8 cellular contexts compared by ENCODE assay signal in genomic region chr2:10668402-10669012, GRCh38. TPM values are rescaled to one million over a fixed set of nuclear protein-coding genes. Genes with fewer than 3 reads are reported as not detected.
DNase-seq lines count a peak whose midpoint lies in the region; ATAC-seq and TF ChIP-seq lines count a peak whose summit lies in the region.

No MANE protein-coding gene starts in this region.

- H3K4me3 Mint-ChIP-seq in activated B cell treated with CpG ODN at 0.5 μM for 24 hours: no peak overlapping the region

- no peaks in the 10 kb centered on the region for H3K4me1 Mint-ChIP-seq in activated B cell treated with CpG ODN at 0.5 μM for 24 hours

- no peaks in the 10 kb centered on the region for H3K27me3 Mint-ChIP-seq in activated B cell treated with CpG ODN at 0.5 μM for 24 hours

- H3K4me3 ChIP-seq in AG10803 (ENCODE audit: low read length) (no peak overlapping the region), GM12865 (ENCODE audit: low read depth, low read length) (no peak overlapping the region)

- ATAC-seq in activated B cell treated with CpG ODN at 0.5 μM for 24 hours (ENCODE audit: low read depth) (peak; percentile 58), Right ventricle myocardium superior (ENCODE audit: poor library complexity) (no peak)

- H3K9me3 Mint-ChIP-seq in activated B cell treated with CpG ODN at 0.5 μM for 24 hours: no peaks in the 10 kb centered on the region

- intact Hi-C loops in activated B cell treated with CpG ODN at 0.5 μM for 24 hours (cut with micrococcal nuclease): loop anchor here (1.0 to 10.0 kb wide), 5 partner anchors 224 to 684 kb away; no protein-coding TSS in a partner anchor
- intact Hi-C loops in Right ventricle myocardium superior (cut with DNase I): loop anchor here (5.0 to 10.0 kb wide), 2 partner anchors 221 to 544 kb away; partner anchors contain the start of genes ODC1 and RRM2

- peak; percentile 63 for DNase-seq in AG10803 (ENCODE audit: low read depth)
- DNase-seq in GM12865 (ENCODE audit: low read depth): peak; percentile 75
- DNase-seq in NCI-H1930 (lab: John Stamatoyannopoulos, UW): peak; percentile 25 to 39
- DNase-seq in activated B cell treated with CpG ODN at 0.5 μM for 24 hours: no peak
- peak; percentile 5 for DNase-seq in iPS DF 19.7 (ENCODE audit: low read depth, low spot score)
- DNase-seq in superior temporal gyrus (ENCODE audit: extremely low spot score): peak; percentile 93
- no peak for DNase-seq in HK-2 (ENCODE audit: unreplicated experiment)
- no peak for DNase-seq in Right ventricle myocardium superior

- CTCF ChIA-PET in activated B cell treated with CpG ODN at 0.5 μM for 24 hours (lab: Charles Lee): interaction anchor here (1.0 to 2.1 kb wide), 4 partner anchors 32 to 597 kb away, joined by 3 to 10 read pairs (median 4); no protein-coding TSS in a partner anchor

- H3K27ac Mint-ChIP-seq in activated B cell treated with CpG ODN at 0.5 μM for 24 hours: no peak overlapping the region

- POLR2A ChIA-PET in activated B cell treated with CpG ODN at 0.5 μM for 24 hours (lab: Charles Lee): no interaction called here

- TF ChIP-seq CTCF in AG10803 (conservative IDR thresholded peaks at IDR 0.05; ENCODE audit: low read length): peak; percentile 74
- peak; percentile 58 for TF ChIP-seq CTCF in GM12865 (IDR thresholded peaks at IDR 0.05; ENCODE audit: insufficient read depth, low read depth, low read length, missing control alignments)
- TF ChIP-seq CTCF in activated B cell treated with CpG ODN at 0.5 μM for 24 hours (IDR thresholded peaks at IDR 0.05): no peak

- peaks cover 62% of the 10 kb centered on the region for H3K36me3 Mint-ChIP-seq in activated B cell treated with CpG ODN at 0.5 μM for 24 hours (ENCODE audit: low read depth)

RNA-seq across cellular contexts. Expression of gene NOL10, which starts 21.3 kb away (rescaled TPM):
- total RNA-seq in activated B cell treated with CpG ODN at 0.5 μM for 24 hours: 26.8 and 33.2 TPM in 2 replicates
- 17.9 TPM for total RNA-seq in Right ventricle myocardium superior

RNA-seq across cellular contexts. Expression of gene ATP6V1C2, which starts 52.9 kb away (rescaled TPM):
- total RNA-seq in activated B cell treated with CpG ODN at 0.5 μM for 24 hours (3.3 and 3.5 TPM in 2 replicates), Right ventricle myocardium superior (1.6 TPM)

Comparison
In these comparisons a context has a peak if more than half of its experiments do, and no peak if none do; other contexts are left out.
1. DNase-seq: peak in AG10803 (single experiment), GM12865 (single experiment), NCI-H1930 (2 of 2), iPS DF 19.7 (single experiment) and superior temporal gyrus (single experiment); none in activated B cell treated with CpG ODN at 0.5 μM for 24 hours (single experiment), HK-2 (single experiment) and Right ventricle myocardium superior (single experiment).